Comparison of ENCODE assay signal across 8 cellular contexts in the genomic region with DNA sequence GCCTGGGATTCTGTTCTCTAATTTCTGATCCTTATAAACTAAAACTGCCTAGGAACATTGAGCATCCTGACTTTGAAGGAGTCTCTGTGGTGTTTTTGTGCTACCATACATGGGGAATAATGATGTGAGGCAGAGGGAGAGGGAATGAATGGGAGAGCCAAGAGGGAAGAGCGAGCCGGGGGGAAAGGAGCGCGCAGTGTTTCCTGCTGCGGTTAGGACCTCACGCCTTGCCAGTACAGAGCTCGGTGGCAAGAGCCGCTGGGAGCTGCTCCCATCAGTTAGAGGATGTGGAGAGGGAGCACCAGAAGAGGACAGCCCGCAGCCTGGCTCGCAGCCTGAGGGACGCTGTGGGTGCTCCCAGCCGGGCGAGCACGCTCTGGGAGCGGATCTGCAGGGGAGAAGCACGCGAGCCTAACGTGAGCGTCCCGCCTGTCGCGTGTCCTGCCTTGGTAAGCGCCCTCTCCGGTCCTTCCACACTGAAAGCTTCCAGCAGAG.
A peak's percentile ranks its signal among the peaks of the same experiment; 100 is the strongest.
DNase-seq lines count a peak whose midpoint lies in the region; TF ChIP-seq lines count a peak whose summit lies in the region.

No MANE protein-coding gene starts in this region.

- H3K27me3 Mint-ChIP-seq in type B pancreatic cell = peaks cover 39% of the 10 kb centered on the region

- H3K9me3 Mint-ChIP-seq in type B pancreatic cell = no peaks in the 10 kb centered on the region

- no peak overlapping the region for H2BK120ac ChIP-seq in mesendoderm (ENCODE audit: low read depth, low read length)

- H3K9ac ChIP-seq in GM23248 = peak overlapping the region; percentile 62
- H3K9ac ChIP-seq in mesendoderm (ENCODE audit: low read length) = peak overlapping the region; percentile 54

- H4K20me1 ChIP-seq in GM23248 (ENCODE audit: insufficient read depth) = no peaks in the 10 kb centered on the region

- peaks cover 15% of the 10 kb centered on the region for H3K4me1 Mint-ChIP-seq in type B pancreatic cell (ENCODE audit: unreplicated experiment)

- H2BK5ac ChIP-seq in mesendoderm (ENCODE audit: low read length) = no peak overlapping the region

- peak overlapping the region; percentile 6 for H3K23ac ChIP-seq in mesendoderm (ENCODE audit: low read length)

- DNase-seq in G401 (ENCODE audit: low spot score) (peak; percentile 64), GM23248 (peak; percentile 61), NCI-H2227 treated with DMSO at 0.1 percent for 48 hours (lab: John Stamatoyannopoulos, UW) (peak; percentile 33), dermis blood vessel endothelial cell (peak; percentile 35), mesendoderm (peak; percentile 57), type B pancreatic cell (ENCODE audit: extremely low spot score, unreplicated experiment) (no peak), T1000 (lab: John Stamatoyannopoulos, UW) (no peak), NCI-H446 (lab: John Stamatoyannopoulos, UW) (no peak)

- peak overlapping the region; percentile 21 for H3K4me3 Mint-ChIP-seq in type B pancreatic cell

- H3K36me3 ChIP-seq in GM23248 (ENCODE audit: low read depth) (no peaks in the 10 kb centered on the region), mesendoderm (ENCODE audit: control insufficient read depth, insufficient read depth, low read length) (no peaks in the 10 kb centered on the region)

- no peak overlapping the region for H3K18ac ChIP-seq in mesendoderm (ENCODE audit: low read length)

- no peak overlapping the region for H4K5ac ChIP-seq in mesendoderm (ENCODE audit: low read length)

- H3K79me2 ChIP-seq in GM23248 (ENCODE audit: insufficient read depth) (no peaks in the 10 kb centered on the region), mesendoderm (ENCODE audit: control insufficient read depth, insufficient read depth, low read length) (no peaks in the 10 kb centered on the region)

- H3K4me1 ChIP-seq in GM23248 (ENCODE audit: insufficient read depth) = no peaks in the 10 kb centered on the region
- peaks cover 10% of the 10 kb centered on the region for H3K4me1 ChIP-seq in mesendoderm (ENCODE audit: control insufficient read depth, low read depth, low read length)

- H3K27me3 ChIP-seq in GM23248 (replicated peaks; ENCODE audit: insufficient read depth) = peaks cover 46% of the 10 kb centered on the region
- no peaks in the 10 kb centered on the region for H3K27me3 ChIP-seq in mesendoderm (ENCODE audit: insufficient read depth, low read length, poor library complexity)

- TF ChIP-seq CTCF in type B pancreatic cell (conservative IDR thresholded peaks at IDR 0.05) = no peak

- H3K27ac Mint-ChIP-seq in type B pancreatic cell = no peak overlapping the region

- H3K9me3 ChIP-seq in GM23248 (ENCODE audit: low read depth) = no peaks in the 10 kb centered on the region

- no peak overlapping the region for H3K4ac ChIP-seq in mesendoderm (ENCODE audit: low read depth, low read length)

- H3K27ac ChIP-seq in GM23248 (no peak overlapping the region), mesendoderm (ENCODE audit: low read depth, low read length) (no peak overlapping the region)

- WGBS in GM23248 (ENCODE audit: low coverage in 1 of 2, low lambda C conversion rate in 2 of 2, missing lambda C conversion rate in 2 of 2), 2 experiments = 1 to 2% methylated on average over 22 to 24 of the region's 24 CpGs
- no CpG with 5 or more reads among the region's 24 CpGs for WGBS in mesendoderm (ENCODE audit: extremely low coverage, insufficient coverage, low lambda C conversion rate)

- H3K36me3 Mint-ChIP-seq in type B pancreatic cell = no peaks in the 10 kb centered on the region

- no peaks in the 10 kb centered on the region for H3K79me1 ChIP-seq in mesendoderm (ENCODE audit: low read length)

- H3K4me3 ChIP-seq in GM23248 = peak overlapping the region; percentile 66
- no peak overlapping the region for H3K4me3 ChIP-seq in mesendoderm (ENCODE audit: low read length)

- no peaks in the 10 kb centered on the region; the same call in 1 of the 2 replicates for H3F3A ChIP-seq in GM23248 (ENCODE audit: insufficient read depth)

- H3K4me2 ChIP-seq in GM23248 (ENCODE audit: unreplicated experiment) = peak overlapping the region; percentile 83
- H3K4me2 ChIP-seq in mesendoderm (ENCODE audit: low read length) = peak overlapping the region; percentile 66

- H2AK5ac ChIP-seq in mesendoderm (ENCODE audit: low read length) = no peak overlapping the region

- H2BK15ac ChIP-seq in mesendoderm (replicated peaks; ENCODE audit: low read depth) = no peak overlapping the region

- in situ Hi-C loops in G401 (cut with HindIII; ENCODE audit: low sequenced_read_pairs) (no loop called here), GM23248 (cut with MboI) (no loop called here)

- H4K8ac ChIP-seq in mesendoderm (ENCODE audit: low read depth, low read length) = no peak overlapping the region

- H2AFZ ChIP-seq in GM23248 = peak overlapping the region; percentile 63

- H3K9me2 ChIP-seq in GM23248 (ENCODE audit: insufficient read depth) = no peaks in the 10 kb centered on the region

- H3K56ac ChIP-seq in mesendoderm (ENCODE audit: low read length) = peak overlapping the region; percentile 45

Comparison
In these comparisons a context has a peak if more than half of its experiments do, and no peak if none do; other contexts are left out.
1. DNase-seq: peak in G401 (single experiment), GM23248 (single experiment), NCI-H2227 treated with DMSO at 0.1 percent for 48 hours (single experiment), dermis blood vessel endothelial cell (single experiment) and mesendoderm (single experiment); none in type B pancreatic cell (single experiment), T1000 (single experiment) and NCI-H446 (0 of 2).